In the genomic region with DNA sequence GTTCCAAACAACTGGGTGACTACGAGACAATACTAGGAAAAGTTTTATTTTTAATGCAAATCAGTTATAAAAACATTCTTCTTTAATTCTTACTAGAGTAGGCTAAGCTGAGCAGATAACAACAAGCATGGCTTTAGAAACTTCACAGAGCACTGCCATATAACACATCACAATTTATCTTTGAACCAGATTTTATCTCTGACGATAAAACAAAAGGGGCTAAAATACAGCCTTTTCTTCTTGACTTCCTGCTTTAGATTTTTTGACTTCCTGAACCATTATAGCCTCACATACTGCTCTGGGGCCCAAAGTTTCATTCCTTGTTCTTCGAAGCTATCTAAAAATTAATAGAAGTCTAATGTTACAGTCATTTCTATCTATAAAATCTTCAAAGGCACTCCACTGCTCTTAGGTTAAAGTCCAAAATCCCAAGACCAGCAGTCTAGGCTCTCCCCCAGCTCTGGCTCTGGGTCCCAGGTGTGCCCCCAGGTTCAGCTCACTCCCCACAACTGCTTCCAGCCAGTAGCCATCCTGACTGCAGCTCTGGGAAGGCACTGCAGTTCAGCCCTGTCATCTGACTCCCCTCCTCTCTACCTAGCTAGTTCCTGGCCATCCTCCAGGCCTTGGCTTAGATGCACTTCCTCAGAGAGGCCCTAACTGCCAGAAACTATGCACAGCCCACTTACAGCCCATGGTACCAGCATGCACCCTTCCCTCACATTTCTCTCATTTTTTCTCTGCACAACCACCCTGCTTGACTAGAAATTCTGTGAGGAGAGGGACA, we compare ENCODE assay signal across 9 cellular contexts.
DNase-seq lines count a peak whose midpoint lies in the region; ATAC-seq and TF ChIP-seq lines count a peak whose summit lies in the region.
"Had no signal": no experiment of that assay in that cellular context is flagged by ENCODE, and none has a peak within 500 bp of the region (broad histone marks: within the 10 kb centered on the region; RNA-seq: fewer than 3 reads in every experiment).

No MANE protein-coding gene starts in this region.

- in situ Hi-C loops in ACHN (cut with HindIII; ENCODE audit: low pct_ligation_motif_present, low pct_unique_long_range_greater_than_20kb, low sequenced_read_pairs): no loop called here

- ATAC-seq in HG02610 (IDR thresholded peaks at IDR 0.05; ENCODE audit: unreplicated experiment): no peak
- ATAC-seq in GM21515 (IDR thresholded peaks at IDR 0.05; ENCODE audit: unreplicated experiment): no peak

- no peak for TF ChIP-seq CTCF in neutrophil (IDR thresholded peaks at IDR 0.05)

- H3K36me3 ChIP-seq in neutrophil: peaks cover 7% of the 10 kb centered on the region

- H3K4me3 ChIP-seq in neutrophil (ENCODE audit: low read depth in 1 of 2, low read length in 1 of 2): no peak overlapping the region

- H3K9me3 ChIP-seq in neutrophil: no peaks in the 10 kb centered on the region

- H3K4me1 ChIP-seq in neutrophil (ENCODE audit: control insufficient read depth in 1 of 2, insufficient read depth in 1 of 2, low read depth in 1 of 2, low read length in 1 of 2): peaks cover 85 to 91% of the 10 kb centered on the region in 2 experiments

- H3K27ac ChIP-seq in caudate nucleus (ENCODE audit: low read depth, low read length) (peak overlapping the region; percentile 46), neutrophil (peak overlapping the region; percentile 85)
- H3K27ac ChIP-seq: KMS-11 had no signal

- DNase-seq in EL: peak; percentile 62
- DNase-seq in NCI-H1092 (lab: John Stamatoyannopoulos, UW): peak; percentile 15
- peak in 2 of 61 donors; percentile 7 to 52 for DNase-seq in caudate nucleus (lab: John Stamatoyannopoulos, UW)
- DNase-seq in stimulated activated CD4-positive, alpha-beta T cell treated with anti-CD3 and anti-CD28 coated beads, Interleukin-4, amount 100 ng/mL, for 4 hours: no peak
- DNase-seq in ACHN: no peak

- H3K27me3 ChIP-seq in neutrophil: no peaks in the 10 kb centered on the region

Comparison
In these comparisons a context has a peak if more than half of its experiments do, and no peak if none do; other contexts are left out.
1. DNase-seq: peak in EL (single experiment) and NCI-H1092 (single experiment); none in stimulated activated CD4-positive, alpha-beta T cell treated with anti-CD3 and anti-CD28 coated beads, Interleukin-4, amount 100 ng/mL, for 4 hours (0 of 2) and ACHN (single experiment).